ENCODE assay signal across 18 cellular contexts in genomic region chr13:49561064-49561410, GRCh38. TPM values are rescaled to one million over a fixed set of nuclear protein-coding genes. Genes with fewer than 3 reads are reported as not detected.
DNase-seq lines count a peak whose midpoint lies in the region; ATAC-seq lines count a peak whose summit lies in the region.
"Had no signal": no experiment of that assay in that cellular context is flagged by ENCODE, and none has a peak within 500 bp of the region (broad histone marks: within the 10 kb centered on the region; RNA-seq: fewer than 3 reads in every experiment).

No MANE protein-coding gene starts in this region.

- H3K4ac ChIP-seq in mesendoderm (ENCODE audit: low read depth, low read length), result no peak overlapping the region

- no peaks in the 10 kb centered on the region for H3K36me3 ChIP-seq in mesendoderm (ENCODE audit: control insufficient read depth, insufficient read depth, low read length)
- no peaks in the 10 kb centered on the region for H3K36me3 ChIP-seq in aorta (ENCODE audit: control insufficient read depth in 1 of 2, insufficient read depth in 2 of 2, low read length in 1 of 2)

- H4K5ac ChIP-seq in mesendoderm (ENCODE audit: low read length), result no peak overlapping the region

- no peak overlapping the region for H3K4me2 ChIP-seq in mesendoderm (ENCODE audit: low read length)
- H3K4me2 ChIP-seq: PC-9 had no signal

- no peak overlapping the region for H2AK5ac ChIP-seq in mesendoderm (ENCODE audit: low read length)

- H2BK5ac ChIP-seq in mesendoderm (ENCODE audit: low read length), result no peak overlapping the region

- no peak overlapping the region for H2BK15ac ChIP-seq in mesendoderm (replicated peaks; ENCODE audit: low read depth)

- intact Hi-C loops in left ventricle myocardium superior (cut with micrococcal nuclease) (no loop called here), aorta (cut with DNase I) (no loop called here)

- H3K27ac ChIP-seq in mesendoderm (ENCODE audit: low read depth, low read length), result no peak overlapping the region
- H3K27ac ChIP-seq in aorta (ENCODE audit: low read depth in 1 of 2, low read length in 2 of 2), result no peak overlapping the region
- H3K27ac ChIP-seq: coronary artery, epithelial cell of prostate, PC-9 had no signal

- DNase-seq in NCI-H82 (lab: John Stamatoyannopoulos, UW) (peak; percentile 63), NCI-H82 treated with DMSO at 0.1 percent for 48 hours (lab: John Stamatoyannopoulos, UW; ENCODE audit: unreplicated experiment) (no peak), left ventricle myocardium superior (peak; percentile 38), mesendoderm (peak; percentile 89), aorta (no peak), NCI-H1694 (lab: John Stamatoyannopoulos, UW) (no peak)
- DNase-seq in stimulated activated CD4-positive, alpha-beta T cell treated with anti-CD3 and anti-CD28 coated beads, Interleukin-2, amount 100 ng/mL, for 48 hours, result no peak
- DNase-seq: 8988T; activated CD8-positive, alpha-beta T cell treated with anti-CD3 and anti-CD28 coated beads for 36 hours; DND-41; NCI-H2029 treated with DMSO at 0.1 percent for 48 hours; PC-9; retina; stimulated activated CD4-positive, alpha-beta T cell treated with anti-CD3 and anti-CD28 coated beads, Interleukin-1b, Interleukin-23, amount 100 ng/mL, for 48 hours; SW 1271 had no signal

- no peaks in the 10 kb centered on the region for H3K27me3 ChIP-seq in mesendoderm (ENCODE audit: insufficient read depth, low read length, poor library complexity)
- no peaks in the 10 kb centered on the region for H3K27me3 ChIP-seq in aorta (ENCODE audit: control insufficient read depth in 1 of 2, insufficient read depth in 2 of 2, low read length in 1 of 2)

- H3K9ac ChIP-seq in mesendoderm (ENCODE audit: low read length), result no peak overlapping the region

- no peak overlapping the region for H3K18ac ChIP-seq in mesendoderm (ENCODE audit: low read length)

- H4K8ac ChIP-seq in mesendoderm (ENCODE audit: low read depth, low read length), result no peak overlapping the region

- no CpG with 5 or more reads among the region's 3 CpGs for WGBS in mesendoderm (ENCODE audit: extremely low coverage, insufficient coverage, low lambda C conversion rate)
- WGBS in aorta, 2 donors, result 2 to 4% methylated on average over 3 of the region's 3 CpGs

- ATAC-seq in left ventricle myocardium superior (peak; percentile 94), aorta (ENCODE audit: low FRiP score) (peak; percentile 36), HG03108 (IDR thresholded peaks at IDR 0.05; ENCODE audit: unreplicated experiment) (no peak)
- ATAC-seq: activated CD8-positive, alpha-beta T cell treated with anti-CD3 and anti-CD28 coated beads for 36 hours had no signal

- no peaks in the 10 kb centered on the region for H3K79me2 ChIP-seq in mesendoderm (ENCODE audit: control insufficient read depth, insufficient read depth, low read length)

- H3K9me3 ChIP-seq in aorta (ENCODE audit: control insufficient read depth, low read length), result no peaks in the 10 kb centered on the region

- H3K23ac ChIP-seq in mesendoderm (ENCODE audit: low read length), result no peak overlapping the region

- no peaks in the 10 kb centered on the region for H3K79me1 ChIP-seq in mesendoderm (ENCODE audit: low read length)

- no peak overlapping the region for H2BK120ac ChIP-seq in mesendoderm (ENCODE audit: low read depth, low read length)

- no peaks in the 10 kb centered on the region for H3K4me1 ChIP-seq in mesendoderm (ENCODE audit: control insufficient read depth, low read depth, low read length)
- peaks cover 0 to 2% of the 10 kb centered on the region in 2 donors for H3K4me1 ChIP-seq in aorta (ENCODE audit: control insufficient read depth in 1 of 2, insufficient read depth in 2 of 2, low read length in 2 of 2)

- no peak overlapping the region for H3K56ac ChIP-seq in mesendoderm (ENCODE audit: low read length)

- H3K4me3 ChIP-seq in mesendoderm (ENCODE audit: low read length) (no peak overlapping the region), aorta (ENCODE audit: low read length in 2 of 2) (no peak overlapping the region)
- H3K4me3 ChIP-seq: coronary artery, PC-9 had no signal

RNA-seq across cellular contexts. Expression of gene RCBTB1, which starts 24.3 kb away (rescaled TPM):
- 23.1 TPM for total RNA-seq in left ventricle myocardium superior
- 8.2 TPM for polyA plus RNA-seq in mesendoderm (2013, experiment 1 of 2)
- 8.5 TPM for polyA plus RNA-seq in mesendoderm (2013, experiment 2 of 2)
- 10 to 100 TPM; 12.7 to 21.6 TPM for total RNA-seq in aorta
- 10 to 100 TPM; 10.3 to 12.6 TPM for polyA plus RNA-seq in aorta

Comparison
In these comparisons a context has a peak if more than half of its experiments do, and no peak if none do; other contexts are left out.
1. DNase-seq: peak in NCI-H82 (single experiment), left ventricle myocardium superior (single experiment) and mesendoderm (single experiment); none in NCI-H82 treated with DMSO at 0.1 percent for 48 hours (single experiment), aorta (0 of 2), stimulated activated CD4-positive, alpha-beta T cell treated with anti-CD3 and anti-CD28 coated beads, Interleukin-2, amount 100 ng/mL, for 48 hours (0 of 2) and NCI-H1694 (single experiment).